ENCODE assay signal across 8 cellular contexts in the genomic region with DNA sequence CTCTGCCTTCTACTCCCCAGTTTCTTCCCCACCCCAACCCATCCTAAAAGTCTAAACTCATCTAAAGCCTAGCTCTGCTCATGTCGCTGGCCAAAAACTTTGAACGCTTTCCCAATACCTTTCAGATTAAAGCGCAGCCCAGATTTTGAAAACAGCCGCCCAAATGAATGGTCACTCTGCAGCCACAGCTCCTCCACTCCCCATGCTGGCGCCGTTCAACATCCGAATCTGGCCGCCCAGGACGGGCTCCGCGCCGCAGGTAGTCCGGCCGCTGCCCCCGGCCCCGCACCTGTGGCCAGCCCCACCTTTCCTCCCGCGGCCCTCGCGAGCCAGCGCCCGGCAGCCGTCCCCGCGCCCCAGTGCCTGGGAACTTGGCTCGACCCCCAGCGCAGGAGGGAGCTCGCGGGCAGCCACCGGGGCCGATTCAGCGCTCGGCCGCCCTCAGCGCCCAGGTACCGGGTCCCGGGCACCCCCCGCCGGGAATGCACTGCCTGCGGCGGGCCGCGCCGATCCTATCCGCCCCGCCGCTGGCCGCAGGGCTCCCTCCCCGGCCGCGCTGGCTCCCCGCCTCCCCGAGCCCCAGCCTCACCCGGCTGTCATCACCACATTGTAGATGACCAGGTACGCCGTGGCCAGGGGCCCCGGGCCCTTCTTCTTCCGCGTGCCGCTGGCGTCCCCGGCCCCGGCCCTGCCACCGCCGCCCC. TPM values are rescaled to one million over a fixed set of nuclear protein-coding genes. Genes with fewer than 3 reads are reported as not detected.
DNase-seq lines count a peak whose midpoint lies in the region; ATAC-seq, FAIRE-seq and TF ChIP-seq lines count a peak whose summit lies in the region.

No MANE protein-coding gene starts in this region.

- BruUV-seq in GM12878 (replicated peaks; lab: Mats Ljungman, UMichigan), result no TSS peak

- no peak for TF ChIP-seq RAD21 in GM12878 (IDR thresholded peaks at IDR 0.05; ENCODE audit: insufficient read depth, low read depth, low read length)

- peak overlapping the region; percentile 67 for H3K27ac Mint-ChIP-seq in HFFc6

- H3F3A ChIP-seq in smooth muscle cell (ENCODE audit: low read depth), result no peaks in the 10 kb centered on the region

- no peak for TF ChIP-seq POLR2A in GM12878 (IDR thresholded peaks at IDR 0.05; ENCODE audit: low read depth, low read length)

- in situ Hi-C loops in GM12878 (cut with MboI) (no loop called here), GM13977 (cut with MboI; ENCODE audit: low pct_unique_long_range_greater_than_20kb, low sequenced_read_pairs, unreplicated experiment) (no loop called here)

- CTCF ChIA-PET in GM12878 (lab: Yijun Ruan, JAX), result interaction anchor here (0.6 to 4.3 kb wide), 6 partner anchors 9 to 58 kb away, joined by 3 to 30 read pairs (median 10); no protein-coding TSS in a partner anchor

- H2AFZ ChIP-seq in GM12878 (ENCODE audit: control insufficient read depth, low read depth, low read length) (peak overlapping the region; percentile 83), smooth muscle cell (ENCODE audit: low read depth) (peak overlapping the region; percentile 54)

- POLR2A ChIA-PET in GM12878 (lab: Charles Lee), result interaction anchor here (0.7 to 3.6 kb wide), 3 partner anchors 9 to 22 kb away, joined by 3 to 19 read pairs (median 6); no protein-coding TSS in a partner anchor

- under 1% methylated on average over 30 of the region's 65 CpGs for WGBS in GM12878 (ENCODE audit: insufficient coverage, insufficient replicate concordance, low lambda C conversion rate, missing lambda C conversion rate)
- 1% methylated on average over 41 of the region's 65 CpGs for WGBS in smooth muscle cell (ENCODE audit: low lambda C conversion rate)

- H3K79me2 ChIP-seq in GM12878 (ENCODE audit: control insufficient read depth, insufficient read depth, low read length) (peaks cover 31% of the 10 kb centered on the region), smooth muscle cell (ENCODE audit: low read depth) (peaks cover 36% of the 10 kb centered on the region)

- TF ChIP-seq EP300 in GM12878 (IDR thresholded peaks at IDR 0.05; ENCODE audit: borderline replicate concordance in 1 of 2, control insufficient read depth in 1 of 2, low read depth in 2 of 2, low read length in 2 of 2), result no peak

- H3K4me1 ChIP-seq in GM12878 (ENCODE audit: control insufficient read depth, insufficient read depth, low read length) (peaks cover 2% of the 10 kb centered on the region), smooth muscle cell (ENCODE audit: low read depth) (peaks cover 20% of the 10 kb centered on the region)

- RAD21 ChIA-PET in GM12878 (lab: Charles Lee; ENCODE audit: unreplicated experiment), result interaction anchor here (0.9 to 1.8 kb wide), 2 partner anchors 13 to 58 kb away, joined by 3 to 5 read pairs; no protein-coding TSS in a partner anchor

- ATAC-seq in GM12878, result peak; percentile 47

- peaks cover 2% of the 10 kb centered on the region; the same call in 1 of the 2 replicates for H3K27me3 Mint-ChIP-seq in HFFc6 (ENCODE audit: insufficient read depth)

- peak overlapping the region; percentile 78 for H3K9ac ChIP-seq in GM12878 (ENCODE audit: control insufficient read depth, insufficient read depth, low read length)
- peak overlapping the region; percentile 42 for H3K9ac ChIP-seq in smooth muscle cell (ENCODE audit: low read depth)

- intact Hi-C loops in GM12878 (cut with micrococcal nuclease; ENCODE audit: unreplicated experiment), result no loop called here

- H3K9me3 Mint-ChIP-seq in HFFc6, result peaks cover 8% of the 10 kb centered on the region

- H3K4me3 Mint-ChIP-seq in HFFc6, result no peak overlapping the region

- H3K27me3 ChIP-seq in GM12878 (replicated peaks in 1 of 2; ENCODE audit: control insufficient read depth in 2 of 2, insufficient read depth in 2 of 2, low read length in 1 of 2) (no peaks in the 10 kb centered on the region), smooth muscle cell (ENCODE audit: low read depth) (no peaks in the 10 kb centered on the region)

- H3K36me3 ChIP-seq in GM12878 (ENCODE audit: control insufficient read depth in 2 of 2, insufficient read depth in 2 of 2, low read length in 1 of 2) (peaks cover 0 to 4% of the 10 kb centered on the region in 2 experiments; a peak in 1 of 4 replicates), smooth muscle cell (ENCODE audit: low read depth) (no peaks in the 10 kb centered on the region)

- no peaks in the 10 kb centered on the region for H4K20me1 ChIP-seq in GM12878 (ENCODE audit: control insufficient read depth, insufficient read depth)
- H4K20me1 ChIP-seq in smooth muscle cell (ENCODE audit: low read depth), result no peaks in the 10 kb centered on the region

- H3K4me1 Mint-ChIP-seq in HFFc6 (ENCODE audit: low read depth), result peaks cover 26% of the 10 kb centered on the region

- SMC1A ChIA-PET in GM12878 (lab: Charles Lee; ENCODE audit: uncharacterized antibody, unreplicated experiment), result interaction anchor here (0.8 to 2.5 kb wide), 5 partner anchors 10 to 791 kb away, joined by 3 to 12 read pairs (median 4); a partner anchor contains a TSS

- H3K27ac ChIP-seq in GM12878 (ENCODE audit: control insufficient read depth, insufficient read depth), result peak overlapping the region; percentile 79
- no peak overlapping the region for H3K27ac ChIP-seq in smooth muscle cell (ENCODE audit: low read depth)

- H3K9me3 ChIP-seq in GM12878 (replicated peaks; ENCODE audit: control insufficient read depth, insufficient read depth, low read length) (no peaks in the 10 kb centered on the region; the same call in 1 of the 3 replicates), iPS-18c (ENCODE audit: control insufficient read depth, insufficient read depth, low read length) (peaks cover 4% of the 10 kb centered on the region), smooth muscle cell (replicated peaks; ENCODE audit: low read depth) (no peaks in the 10 kb centered on the region)

- DNase-seq in stimulated activated CD8-positive, alpha-beta memory T cell treated with anti-CD3 and anti-CD28 coated beads, Interleukin-15, amount 100 ng/mL, for 1 hour (ENCODE audit: low read depth), result peak; percentile 19
- no peak for DNase-seq in stimulated activated CD8-positive, alpha-beta memory T cell treated with anti-CD3 and anti-CD28 coated beads, Interleukin-4, amount 100 ng/mL, for 48 hours
- DNase-seq in HFFc6 (no peak), NCI-H146 treated with DMSO at 0.1 percent for 48 hours (lab: John Stamatoyannopoulos, UW; ENCODE audit: unreplicated experiment) (peak; percentile 60), GM12878 (ENCODE audit: low read depth, low spot score) (no peak), smooth muscle cell (lab: John Stamatoyannopoulos, UW; ENCODE audit: unreplicated experiment) (no peak), GM13977 (ENCODE audit: low spot score) (no peak)

- FAIRE-seq in GM12878 (lab: Jason Lieb, UNC), result no peak

- H3K4me2 ChIP-seq in GM12878 (ENCODE audit: control insufficient read depth, insufficient read depth), result peak overlapping the region; percentile 82
- peak overlapping the region; percentile 85 for H3K4me2 ChIP-seq in smooth muscle cell

- H3K36me3 Mint-ChIP-seq in HFFc6 (ENCODE audit: low read depth), result peaks cover 40% of the 10 kb centered on the region

- TF ChIP-seq CTCF in HFFc6 (IDR thresholded peaks at IDR 0.05) (peak; percentile 52; the same call in 1 of the 2 replicates), GM12878 (IDR thresholded peaks at IDR 0.05 in 2 of 3, conservative IDR thresholded peaks at IDR 0.05 in 1 of 3; ENCODE audit: control insufficient read depth in 2 of 3, extremely low read depth in 1 of 3, insufficient read depth in 1 of 3, low read depth in 3 of 3, low read length in 3 of 3) (peak in 1 of 3 experiments; percentile 20; a peak in 3 of 6 replicates), smooth muscle cell (IDR thresholded peaks at IDR 0.05; ENCODE audit: borderline replicate concordance, insufficient read depth, poor library complexity, severe bottlenecking) (no peak), GM13977 (IDR thresholded peaks at IDR 0.05; ENCODE audit: extremely low read depth, insufficient read depth, missing control alignments) (no peak)

- peak overlapping the region; percentile 86 for H3K4me3 ChIP-seq in GM12878
- H3K4me3 ChIP-seq in iPS-18c (ENCODE audit: insufficient read depth, low read depth, low read length), result peak overlapping the region; percentile 95
- peak overlapping the region; percentile 78 for H3K4me3 ChIP-seq in smooth muscle cell

TF ChIP-seq in GM12878, 131 proteins besides CTCF, POLR2A, EP300 and RAD21 (continues in another document):
- TF ChIP-seq ZNF217 (IDR thresholded peaks at IDR 0.05), result 0 out of 2 replicates have a peak, but pooled peaks have one; percentile 37
- TF ChIP-seq NFXL1 (IDR thresholded peaks at IDR 0.05; ENCODE audit: borderline replicate concordance), result peak; percentile 19; the same call in 1 of the 2 replicates
- no peak for TF ChIP-seq ZNF622 (IDR thresholded peaks at IDR 0.05)
- TF ChIP-seq PAX8 (IDR thresholded peaks at IDR 0.05), result no peak
- peak; percentile 85 for TF ChIP-seq LARP7 (IDR thresholded peaks at IDR 0.05)
- no peak for TF ChIP-seq GABPA (IDR thresholded peaks at IDR 0.05; ENCODE audit: low read depth)

RNA-seq across cellular contexts. Expression of a gene that starts 0.4 kb away (rescaled TPM):
- 10 to 100 TPM; 56.6 to 85.7 (median 75.7) TPM for total RNA-seq in HFFc6 (2021; fragmentation: NEBNext Ultra II Directional; extraction: Animal tissue kit (Norgen Biotek cat#: 25700))
- 27.6 and 29.8 TPM in 2 replicates for total RNA-seq in GM12878 (2013; cell fraction: nucleolus; rRNA removed)
- total RNA-seq in GM12878 (2014; rRNA removed) (19.3 and 22.6 TPM in 2 replicates), GM12878 (2014; rRNA removed; fragmentation: Illumina TruSeq; extraction: Trizol) (19.0 and 19.8 TPM in 2 replicates), GM12878 (2021) (20.4 and 21.5 TPM in 2 replicates), smooth muscle cell (25.7 and 28.3 TPM in 2 replicates)
- polyA plus RNA-seq in GM12878 (2011; ENCODE audit: low read depth), result 6.3 TPM
- polyA plus RNA-seq in GM12878 (2011; rRNA removed) (30.0 and 38.5 TPM in 2 replicates), GM12878 (2014; fragmentation: Illumina TruSeq; extraction: Trizol) (26.4 and 33.0 TPM in 2 replicates), GM12878 (2014; fragmentation: Nextera tagmentation; extraction: Ambion mirVana) (1 to 10 TPM; 9.1 to 9.6 TPM), GM12878 (2014; rRNA removed) (15.2 and 17.4 TPM in 2 replicates), GM12878 (2016; fragmentation: Nextera tagmentation; extraction: Ambion mirVana) (10 to 100 TPM; 17.7 to 18.6 TPM), smooth muscle cell (9.5 and 12.3 TPM in 2 replicates)
- polyA plus RNA-seq in GM12878 (2011; cell fraction: cytosol; rRNA removed), result 14.9 and 15.2 TPM in 2 replicates
- 11.8 and 12.6 TPM in 2 replicates for polyA plus RNA-seq in GM12878 (2011; cell fraction: nucleus; rRNA removed)
- polyA plus RNA-seq in GM12878 (2012), result 8.4 and 8.9 TPM in 2 replicates
- polyA minus RNA-seq in GM12878 (2011; rRNA and poly(A)+ RNA removed), result 30.1 and 58.3 TPM in 2 replicates
- polyA minus RNA-seq in GM12878 (2011; cell fraction: cytosol; rRNA and poly(A)+ RNA removed), result 10.6 and 13.0 TPM in 2 replicates
- polyA minus RNA-seq in GM12878 (2011; cell fraction: nucleus; rRNA and poly(A)+ RNA removed), result 7.6 and 14.9 TPM in 2 replicates

Comparison
In these comparisons a context has a peak if more than half of its experiments do, and no peak if none do; other contexts are left out.
1. DNase-seq: peak in stimulated activated CD8-positive, alpha-beta memory T cell treated with anti-CD3 and anti-CD28 coated beads, Interleukin-15, amount 100 ng/mL, for 1 hour (single experiment) and NCI-H146 treated with DMSO at 0.1 percent for 48 hours (single experiment); none in stimulated activated CD8-positive, alpha-beta memory T cell treated with anti-CD3 and anti-CD28 coated beads, Interleukin-4, amount 100 ng/mL, for 48 hours (single experiment), HFFc6 (single experiment), GM12878 (single experiment), smooth muscle cell (single experiment) and GM13977 (single experiment).
2. Peak in every context shown above with its lines, with median percentiles within 50 percentile points of each other: H3K4me3 ChIP-seq.